ENCODE assay signal across 17 cellular contexts in the genomic region with DNA sequence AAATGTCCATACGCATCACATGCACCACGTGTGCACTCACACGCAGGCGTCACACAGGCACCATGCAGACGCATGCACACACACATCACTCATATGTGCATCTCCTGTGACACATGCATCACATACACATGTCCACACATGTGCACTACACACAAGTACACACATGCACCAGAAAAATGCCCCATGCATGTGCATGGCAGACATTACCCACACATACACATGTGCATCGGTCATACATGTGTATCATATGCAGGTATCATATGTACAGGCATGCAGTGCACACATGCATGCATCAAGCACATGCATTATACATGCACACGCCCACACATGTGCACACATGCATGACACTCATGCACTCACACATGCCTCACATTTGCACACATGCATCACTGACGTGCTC. TPM values are rescaled to one million over a fixed set of nuclear protein-coding genes. Genes with fewer than 3 reads are reported as not detected.
A peak's percentile ranks its signal among the peaks of the same experiment; 100 is the strongest.
DNase-seq lines count a peak whose midpoint lies in the region; ATAC-seq and TF ChIP-seq lines count a peak whose summit lies in the region.
"Had no signal": no experiment of that assay in that cellular context is flagged by ENCODE, and none has a peak within 500 bp of the region (broad histone marks: within the 10 kb centered on the region; RNA-seq: fewer than 3 reads in every experiment).

No MANE protein-coding gene starts in this region.

- H3K27ac ChIP-seq in RWPE2 (ENCODE audit: poor library complexity, severe bottlenecking) (no peak overlapping the region), left lung (no peak overlapping the region), trophoblast cell (ENCODE audit: low read depth, low read length) (no peak overlapping the region)
- H3K27ac ChIP-seq: RWPE1, SJSA1 had no signal

- ATAC-seq in RWPE2 (ENCODE audit: low read depth) (no peak), left lung (no peak), HG03025 (IDR thresholded peaks at IDR 0.05; ENCODE audit: low FRiP score, unreplicated experiment) (no peak), SK-N-SH treated with all-trans-retinoic acid at 6 μM for 48 hours (no peak)
- ATAC-seq: PC-3 had no signal

- no CpG with 5 or more reads among the region's 8 CpGs for WGBS in trophoblast cell (ENCODE audit: extremely low coverage, insufficient coverage, insufficient read length)

- no peak overlapping the region for H4K8ac ChIP-seq in trophoblast cell (ENCODE audit: low read depth, low read length)

- H3K4me3 ChIP-seq in RWPE2 (ENCODE audit: severe bottlenecking) (no peak overlapping the region), left lung (no peak overlapping the region), trophoblast cell (ENCODE audit: low read depth, low read length) (peak overlapping the region; percentile 27)
- H3K4me3 ChIP-seq: SJSA1 had no signal

- no peaks in the 10 kb centered on the region for H3K4me1 Mint-ChIP-seq in CD14-positive monocyte
- H3K4me1 Mint-ChIP-seq: CD4-positive, CD25-positive, alpha-beta regulatory T cell had no signal

- no peak overlapping the region for H3K9ac ChIP-seq in trophoblast cell (ENCODE audit: low read length)

- H3K79me1 ChIP-seq in trophoblast cell (ENCODE audit: low read length) = no peaks in the 10 kb centered on the region

- no peak overlapping the region for H2AK5ac ChIP-seq in trophoblast cell (ENCODE audit: low read length)

- H3K4me2 ChIP-seq in trophoblast cell (ENCODE audit: low read length) = no peak overlapping the region

- peak; percentile 19 for DNase-seq in CD14-positive monocyte (ENCODE audit: low spot score)
- DNase-seq in RWPE2 (ENCODE audit: low spot score) = peak; percentile 32
- DNase-seq in left lung = peak; percentile 12 to 28
- no peak for DNase-seq in trophoblast cell
- no peak for DNase-seq in HUDEP-2 (lab: John Stamatoyannopoulos, UW; ENCODE audit: unreplicated experiment in 76 of 76)
- DNase-seq in Kasumi-1 (lab: John Stamatoyannopoulos, UW) = no peak
- DNase-seq: CD4-positive, CD25-positive, alpha-beta regulatory T cell; DMS153; NCI-H187; NCI-H446 treated with DMSO at 0.1 percent for 48 hours; PC-3 had no signal

- H4K91ac ChIP-seq in trophoblast cell (ENCODE audit: low read depth, low read length) = no peak overlapping the region

- H3K18ac ChIP-seq in trophoblast cell (ENCODE audit: low read length) = no peak overlapping the region

- H2BK5ac ChIP-seq in trophoblast cell (ENCODE audit: low read depth, low read length, poor library complexity) = no peak overlapping the region

- H3K4me3 Mint-ChIP-seq in CD14-positive monocyte = no peak overlapping the region
- H3K4me3 Mint-ChIP-seq: CD4-positive, CD25-positive, alpha-beta regulatory T cell had no signal

- H3K27ac Mint-ChIP-seq in CD14-positive monocyte = no peak overlapping the region

- H3K36me3 ChIP-seq in RWPE2 (ENCODE audit: low read depth) = no peaks in the 10 kb centered on the region
- H3K36me3 ChIP-seq in left lung = no peaks in the 10 kb centered on the region
- peaks cover 0 to 2% of the 10 kb centered on the region in 2 experiments for H3K36me3 ChIP-seq in trophoblast cell (ENCODE audit: control insufficient read depth in 1 of 2, insufficient read depth in 2 of 2, low read length in 2 of 2)
- H3K36me3 ChIP-seq: SJSA1 had no signal

- no peak overlapping the region for H3K14ac ChIP-seq in trophoblast cell (ENCODE audit: low read length)

- H3K4me1 ChIP-seq in RWPE2 (ENCODE audit: insufficient read depth, poor library complexity, severe bottlenecking) = no peaks in the 10 kb centered on the region
- peaks cover 0 to 14% of the 10 kb centered on the region in 2 donors for H3K4me1 ChIP-seq in left lung
- H3K4me1 ChIP-seq in trophoblast cell (ENCODE audit: control insufficient read depth in 1 of 2, insufficient read depth in 2 of 2, low read length in 2 of 2) = peaks cover 6% of the 10 kb centered on the region in 2 experiments
- H3K4me1 ChIP-seq: Caco-2, SJSA1 had no signal

- no peak overlapping the region for H2AFZ ChIP-seq in trophoblast cell (ENCODE audit: insufficient read depth, low read length, poor library complexity)

- no peaks in the 10 kb centered on the region for H3K36me3 Mint-ChIP-seq in CD14-positive monocyte
- H3K36me3 Mint-ChIP-seq: CD4-positive, CD25-positive, alpha-beta regulatory T cell had no signal

- H3K27me3 ChIP-seq in RWPE2 (ENCODE audit: insufficient read depth, poor library complexity, severe bottlenecking) (no peaks in the 10 kb centered on the region), left lung (peaks cover 0 to 45% of the 10 kb centered on the region in 2 donors), trophoblast cell (ENCODE audit: insufficient read depth, low read length) (no peaks in the 10 kb centered on the region)
- H3K27me3 ChIP-seq: SJSA1 had no signal

- intact Hi-C loops in CD14-positive monocyte (cut with micrococcal nuclease) (no loop called here), left lung (cut with DNase I) (no loop called here)

- H2BK120ac ChIP-seq in trophoblast cell (ENCODE audit: insufficient read depth, low read length, poor library complexity) = no peak overlapping the region

- H3K9me3 ChIP-seq in RWPE2 (ENCODE audit: severe bottlenecking) (peaks cover 5% of the 10 kb centered on the region), left lung (no peaks in the 10 kb centered on the region), trophoblast cell (ENCODE audit: insufficient read depth, low read depth, low read length) (peaks cover 7% of the 10 kb centered on the region)
- H3K9me3 ChIP-seq: Caco-2 had no signal

- peaks cover 0 to 15% (median 3%) of the 10 kb centered on the region in 7 donors for H3K9me3 Mint-ChIP-seq in CD14-positive monocyte
- H3K9me3 Mint-ChIP-seq: CD4-positive, CD25-positive, alpha-beta regulatory T cell had no signal

- H3K79me2 ChIP-seq in trophoblast cell (ENCODE audit: control insufficient read depth, insufficient read depth, low read length, poor library complexity) = no peaks in the 10 kb centered on the region

- peaks cover 5 to 8% (median 8%) of the 10 kb centered on the region in 3 donors for H3K27me3 Mint-ChIP-seq in CD14-positive monocyte (ENCODE audit: low read depth in 3 of 3)
- H3K27me3 Mint-ChIP-seq: CD4-positive, CD25-positive, alpha-beta regulatory T cell had no signal

- TF ChIP-seq CTCF in CD14-positive monocyte (IDR thresholded peaks at IDR 0.05) (no peak), RWPE2 (IDR thresholded peaks at IDR 0.05; ENCODE audit: poor library complexity, severe bottlenecking) (no peak), left lung (IDR thresholded peaks at IDR 0.05) (no peak)

- no peak overlapping the region for H3K23ac ChIP-seq in trophoblast cell (ENCODE audit: low read length)

- H3K4ac ChIP-seq in trophoblast cell (ENCODE audit: low read depth, low read length) = no peak overlapping the region

- no peak overlapping the region for H4K12ac ChIP-seq in trophoblast cell (ENCODE audit: low read depth, low read length)

- no peak overlapping the region for H2BK12ac ChIP-seq in trophoblast cell (ENCODE audit: low read length)

TF ChIP-seq in SK-N-SH treated with all-trans-retinoic acid at 6 μM for 48 hours, 23 proteins besides CTCF, POLR2A, EP300 and RAD21:
- TF ChIP-seq ZFP30 (CRISPR knock-in tag; IDR thresholded peaks at IDR 0.05) = no peak
- TF ChIP-seq ARNTL (CRISPR knock-in tag; IDR thresholded peaks at IDR 0.05; ENCODE audit: borderline replicate concordance, low read depth) = no peak
- TF ChIP-seq ZNF70 (CRISPR knock-in tag; IDR thresholded peaks at IDR 0.05) = no peak
- no peak for TF ChIP-seq GLIS3 (CRISPR knock-in tag; IDR thresholded peaks at IDR 0.05)
- no peak for TF ChIP-seq OSR1 (CRISPR knock-in tag; IDR thresholded peaks at IDR 0.05)
- no peak for TF ChIP-seq TOX (CRISPR knock-in tag; IDR thresholded peaks at IDR 0.05; ENCODE audit: borderline replicate concordance)
- TF ChIP-seq PPARA (CRISPR knock-in tag; IDR thresholded peaks at IDR 0.05; ENCODE audit: borderline replicate concordance) = no peak
- TF ChIP-seq, protein P1, sequence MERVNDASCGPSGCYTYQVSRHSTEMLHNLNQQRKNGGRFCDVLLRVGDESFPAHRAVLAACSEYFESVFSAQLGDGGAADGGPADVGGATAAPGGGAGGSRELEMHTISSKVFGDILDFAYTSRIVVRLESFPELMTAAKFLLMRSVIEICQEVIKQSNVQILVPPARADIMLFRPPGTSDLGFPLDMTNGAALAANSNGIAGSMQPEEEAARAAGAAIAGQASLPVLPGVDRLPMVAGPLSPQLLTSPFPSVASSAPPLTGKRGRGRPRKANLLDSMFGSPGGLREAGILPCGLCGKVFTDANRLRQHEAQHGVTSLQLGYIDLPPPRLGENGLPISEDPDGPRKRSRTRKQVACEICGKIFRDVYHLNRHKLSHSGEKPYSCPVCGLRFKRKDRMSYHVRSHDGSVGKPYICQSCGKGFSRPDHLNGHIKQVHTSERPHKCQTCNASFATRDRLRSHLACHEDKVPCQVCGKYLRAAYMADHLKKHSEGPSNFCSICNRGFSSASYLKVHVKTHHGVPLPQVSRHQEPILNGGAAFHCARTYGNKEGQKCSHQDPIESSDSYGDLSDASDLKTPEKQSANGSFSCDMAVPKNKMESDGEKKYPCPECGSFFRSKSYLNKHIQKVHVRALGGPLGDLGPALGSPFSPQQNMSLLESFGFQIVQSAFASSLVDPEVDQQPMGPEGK (CRISPR knock-in tag; IDR thresholded peaks at IDR 0.05; ENCODE audit: borderline replicate concordance) = no peak
- TF ChIP-seq ZNF565 (CRISPR knock-in tag; conservative IDR thresholded peaks at IDR 0.05; ENCODE audit: low read depth) = no peak
- no peak for TF ChIP-seq RARB (CRISPR knock-in tag; IDR thresholded peaks at IDR 0.05)
- TF ChIP-seq, protein P2, sequence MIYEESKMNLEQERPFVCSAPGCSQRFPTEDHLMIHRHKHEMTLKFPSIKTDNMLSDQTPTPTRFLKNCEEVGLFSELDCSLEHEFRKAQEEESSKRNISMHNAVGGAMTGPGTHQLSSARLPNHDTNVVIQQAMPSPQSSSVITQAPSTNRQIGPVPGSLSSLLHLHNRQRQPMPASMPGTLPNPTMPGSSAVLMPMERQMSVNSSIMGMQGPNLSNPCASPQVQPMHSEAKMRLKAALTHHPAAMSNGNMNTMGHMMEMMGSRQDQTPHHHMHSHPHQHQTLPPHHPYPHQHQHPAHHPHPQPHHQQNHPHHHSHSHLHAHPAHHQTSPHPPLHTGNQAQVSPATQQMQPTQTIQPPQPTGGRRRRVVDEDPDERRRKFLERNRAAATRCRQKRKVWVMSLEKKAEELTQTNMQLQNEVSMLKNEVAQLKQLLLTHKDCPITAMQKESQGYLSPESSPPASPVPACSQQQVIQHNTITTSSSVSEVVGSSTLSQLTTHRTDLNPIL (CRISPR knock-in tag; IDR thresholded peaks at IDR 0.05; ENCODE audit: low read depth) = no peak

RNA-seq across cellular contexts. Expression of a gene that starts 26.1 kb away (rescaled TPM):
- under 1 TPM in 1 of 2 donors, not detected in 1; 0.74 TPM for polyA plus RNA-seq in CD14-positive monocyte
- 10 to 100 TPM; 51.6 to 68.2 TPM for total RNA-seq in left lung
- polyA plus RNA-seq in trophoblast cell (2013) = 26.0 and 27.6 TPM in 2 replicates
- total RNA-seq: CD4-positive, CD25-positive, alpha-beta regulatory T cell; HT-29; PC-3 had no signal

Comparison
In these comparisons a context has a peak if more than half of its experiments do, and no peak if none do; other contexts are left out.
1. DNase-seq: peak in CD14-positive monocyte (single experiment), RWPE2 (single experiment) and left lung (2 of 2); none in trophoblast cell (0 of 2), HUDEP-2 (0 of 76) and Kasumi-1 (0 of 2).